9 cellular contexts compared by ENCODE assay signal in genomic region chr11:12195773-12196172, GRCh38.
A peak's percentile ranks its signal among the peaks of the same experiment; 100 is the strongest.
DNase-seq lines count a peak whose midpoint lies in the region; ATAC-seq, FAIRE-seq and TF ChIP-seq lines count a peak whose summit lies in the region.
"Had no signal": no experiment of that assay in that cellular context is flagged by ENCODE, and none has a peak within 500 bp of the region (broad histone marks: within the 10 kb centered on the region; RNA-seq: fewer than 3 reads in every experiment).

No MANE protein-coding gene starts in this region.

- TF ChIP-seq CTCF in CD4-positive, alpha-beta T cell (IDR thresholded peaks at IDR 0.05), result no peak
- no peak for TF ChIP-seq CTCF in NB4 (IDR thresholded peaks at IDR 0.05; ENCODE audit: low read depth, low read length)
- TF ChIP-seq CTCF in GM12878 (IDR thresholded peaks at IDR 0.05 in 2 of 3, conservative IDR thresholded peaks at IDR 0.05 in 1 of 3; ENCODE audit: control insufficient read depth in 2 of 3, extremely low read depth in 1 of 3, insufficient read depth in 1 of 3, low read depth in 3 of 3, low read length in 3 of 3), result no peak

- no peaks in the 10 kb centered on the region for H3K27me3 ChIP-seq in CD4-positive, alpha-beta T cell (ENCODE audit: control insufficient read depth, insufficient read depth, low read length)
- H3K27me3 ChIP-seq in GM12878 (replicated peaks in 1 of 2; ENCODE audit: control insufficient read depth in 2 of 2, insufficient read depth in 2 of 2, low read length in 1 of 2), result no peaks in the 10 kb centered on the region

- BruUV-seq in GM12878 (replicated peaks; lab: Mats Ljungman, UMichigan), result no TSS peak

- in situ Hi-C loops in GM12878 (cut with MboI), result no loop called here

- no peak for TF ChIP-seq RAD21 in GM12878 (IDR thresholded peaks at IDR 0.05; ENCODE audit: insufficient read depth, low read depth, low read length)

- FAIRE-seq in GM12878 (lab: Jason Lieb, UNC), result peak; percentile 81

- peaks cover 83% of the 10 kb centered on the region for H3K4me1 Mint-ChIP-seq in CD4-positive, alpha-beta T cell (ENCODE audit: low read depth)

- H2AFZ ChIP-seq in GM12878 (ENCODE audit: control insufficient read depth, low read depth, low read length), result peak overlapping the region; percentile 69

- H3K4me2 ChIP-seq in GM12878 (ENCODE audit: control insufficient read depth, insufficient read depth), result peak overlapping the region; percentile 68; the same call in 1 of the 2 replicates

- peaks cover 26% of the 10 kb centered on the region for H3K4me1 ChIP-seq in GM12878 (ENCODE audit: control insufficient read depth, insufficient read depth, low read length)

- H3K9me3 Mint-ChIP-seq in CD4-positive, alpha-beta T cell, result no peaks in the 10 kb centered on the region

- H3K27me3 Mint-ChIP-seq in CD4-positive, alpha-beta T cell, result no peaks in the 10 kb centered on the region

- H3K9ac ChIP-seq in GM12878 (ENCODE audit: control insufficient read depth, insufficient read depth, low read length), result no peak overlapping the region

- CTCF ChIA-PET in CD4-positive, alpha-beta T cell (lab: Charles Lee), result interaction anchor here (0.6 to 1.6 kb wide), 2 partner anchors 21 to 56 kb away, joined by 3 read pairs; no protein-coding TSS in a partner anchor
- CTCF ChIA-PET in GM12878 (lab: Yijun Ruan, JAX), result interaction anchor here (1.3 to 2.8 kb wide), 3 partner anchors 12 to 40 kb away, joined by 4 to 7 read pairs (median 4); no protein-coding TSS in a partner anchor

- POLR2A ChIA-PET in CD4-positive, alpha-beta T cell (lab: Charles Lee), result interaction anchor here (0.6 to 8.7 kb wide), 13 partner anchors 11 to 1387 kb away, joined by 3 to 69 read pairs (median 5); partner anchors contain the start of gene EIF4G2
- POLR2A ChIA-PET in GM12878 (lab: Charles Lee), result no interaction called here

- no peak for TF ChIP-seq EP300 in GM12878 (IDR thresholded peaks at IDR 0.05; ENCODE audit: borderline replicate concordance in 1 of 2, control insufficient read depth in 1 of 2, low read depth in 2 of 2, low read length in 2 of 2)

- no peaks in the 10 kb centered on the region for H4K20me1 ChIP-seq in GM12878 (ENCODE audit: control insufficient read depth, insufficient read depth)

- peak overlapping the region; percentile 75 for H3K27ac ChIP-seq in CD4-positive, alpha-beta T cell (ENCODE audit: low read depth, low read length)
- peak overlapping the region; percentile 44 for H3K27ac ChIP-seq in GM12878 (ENCODE audit: control insufficient read depth, insufficient read depth)
- H3K27ac ChIP-seq: SK-N-MC had no signal

- RAD21 ChIA-PET in GM12878 (lab: Charles Lee; ENCODE audit: unreplicated experiment), result no interaction called here

- peak overlapping the region; percentile 89 for H3K27ac Mint-ChIP-seq in CD4-positive, alpha-beta T cell

- no peaks in the 10 kb centered on the region for H3K36me3 Mint-ChIP-seq in CD4-positive, alpha-beta T cell (ENCODE audit: low read depth)

- intact Hi-C loops in CD4-positive, alpha-beta T cell (cut with DNase I, micrococcal nuclease), result loop anchor here in 1 of 2 experiments (1.0 to 5.0 kb wide), 3 partner anchors 29 to 83 kb away; partner anchors contain the start of gene MICAL2
- intact Hi-C loops in GM12878 (cut with micrococcal nuclease; ENCODE audit: unreplicated experiment), result no loop called here

- H3K4me3 Mint-ChIP-seq in CD4-positive, alpha-beta T cell, result peak overlapping the region; percentile 77

- H3K4me3 ChIP-seq in NB4 (ENCODE audit: low read depth, low read length) (no peak overlapping the region), GM12878 (no peak overlapping the region; the same call in 1 of the 2 replicates)
- H3K4me3 ChIP-seq: SK-N-MC had no signal

- peak; percentile 21 to 61 (median 30) for DNase-seq in CD4-positive, alpha-beta T cell
- DNase-seq in NB4 (ENCODE audit: low read depth), result peak; percentile 42
- no peak for DNase-seq in GM12878 (ENCODE audit: low read depth, low spot score)
- no peak for DNase-seq in AG08395 (ENCODE audit: low spot score)
- no peak for DNase-seq in NCI-H446 (lab: John Stamatoyannopoulos, UW)
- DNase-seq in NCI-H2196 treated with DMSO at 0.1 percent for 48 hours (lab: John Stamatoyannopoulos, UW; ENCODE audit: unreplicated experiment), result no peak

- no peaks in the 10 kb centered on the region for H3K9me3 ChIP-seq in CD4-positive, alpha-beta T cell (ENCODE audit: control insufficient read depth, low read length)
- H3K9me3 ChIP-seq in GM12878 (replicated peaks; ENCODE audit: control insufficient read depth, insufficient read depth, low read length), result no peaks in the 10 kb centered on the region

- WGBS in GM12878 (ENCODE audit: insufficient coverage, insufficient replicate concordance, low lambda C conversion rate, missing lambda C conversion rate), result 44% methylated on average over 5 of the region's 5 CpGs

- H3K36me3 ChIP-seq in GM12878 (ENCODE audit: control insufficient read depth in 2 of 2, insufficient read depth in 2 of 2, low read length in 1 of 2), result no peaks in the 10 kb centered on the region

- ATAC-seq in CD4-positive, alpha-beta T cell (ENCODE audit: poor library complexity), result peak; percentile 77
- ATAC-seq in GM21526 (IDR thresholded peaks at IDR 0.05; ENCODE audit: low FRiP score, unreplicated experiment), result peak; percentile 78
- peak; percentile 82 for ATAC-seq in GM12878
- no peak for ATAC-seq in esophagus mucosa

- no peaks in the 10 kb centered on the region for H3K79me2 ChIP-seq in GM12878 (ENCODE audit: control insufficient read depth, insufficient read depth, low read length)

- SMC1A ChIA-PET in GM12878 (lab: Charles Lee; ENCODE audit: uncharacterized antibody, unreplicated experiment), result interaction anchor here (0.9 to 1.8 kb wide), 3 partner anchors 17 to 73 kb away, joined by 3 to 7 read pairs (median 3); no protein-coding TSS in a partner anchor

- TF ChIP-seq POLR2A in NB4 (IDR thresholded peaks at IDR 0.05; ENCODE audit: extremely low read depth, insufficient read length) (no peak), GM12878 (IDR thresholded peaks at IDR 0.05; ENCODE audit: low read depth, low read length) (no peak)

TF ChIP-seq in GM12878, 131 proteins besides CTCF, POLR2A, EP300 and RAD21 (continues in another document):
- TF ChIP-seq NRF1 (conservative IDR thresholded peaks at IDR 0.05; ENCODE audit: low read depth, low read length) (no peak), ZNF274 (IDR thresholded peaks at IDR 0.05; ENCODE audit: insufficient read depth, insufficient read length) (no peak), ZNF622 (IDR thresholded peaks at IDR 0.05) (no peak), PML (IDR thresholded peaks at IDR 0.05; ENCODE audit: low read length) (no peak), ZBTB4 (CRISPR knock-in tag; IDR thresholded peaks at IDR 0.05) (no peak), MXI1 (IDR thresholded peaks at IDR 0.05; ENCODE audit: low read depth, low read length) (no peak), SMARCA5 (IDR thresholded peaks at IDR 0.05) (no peak), SUPT20H (IDR thresholded peaks at IDR 0.05; ENCODE audit: borderline replicate concordance, control insufficient read depth, low read depth, low read length) (no peak), NFYA (IDR thresholded peaks at IDR 0.05; ENCODE audit: borderline replicate concordance, low read depth, low read length) (no peak), POLR2AphosphoS2 (IDR thresholded peaks at IDR 0.05; ENCODE audit: low read depth, low read length) (no peak), LARP7 (IDR thresholded peaks at IDR 0.05) (no peak), SMAD1 (IDR thresholded peaks at IDR 0.05; ENCODE audit: low read depth, partially characterized antibody) (no peak), TBL1XR1 (IDR thresholded peaks at IDR 0.05; ENCODE audit: low read depth, low read length) (no peak), RUNX3 (IDR thresholded peaks at IDR 0.05; ENCODE audit: low read length) (peak; percentile 81), SP1 (IDR thresholded peaks at IDR 0.05; ENCODE audit: low read depth, low read length) (peak; percentile 22), RCOR1 (conservative IDR thresholded peaks at IDR 0.05; ENCODE audit: low read depth, low read length) (no peak), MEF2A (IDR thresholded peaks at IDR 0.05; ENCODE audit: insufficient read depth, low read depth, low read length) (no peak)
- TF ChIP-seq, protein P1, sequence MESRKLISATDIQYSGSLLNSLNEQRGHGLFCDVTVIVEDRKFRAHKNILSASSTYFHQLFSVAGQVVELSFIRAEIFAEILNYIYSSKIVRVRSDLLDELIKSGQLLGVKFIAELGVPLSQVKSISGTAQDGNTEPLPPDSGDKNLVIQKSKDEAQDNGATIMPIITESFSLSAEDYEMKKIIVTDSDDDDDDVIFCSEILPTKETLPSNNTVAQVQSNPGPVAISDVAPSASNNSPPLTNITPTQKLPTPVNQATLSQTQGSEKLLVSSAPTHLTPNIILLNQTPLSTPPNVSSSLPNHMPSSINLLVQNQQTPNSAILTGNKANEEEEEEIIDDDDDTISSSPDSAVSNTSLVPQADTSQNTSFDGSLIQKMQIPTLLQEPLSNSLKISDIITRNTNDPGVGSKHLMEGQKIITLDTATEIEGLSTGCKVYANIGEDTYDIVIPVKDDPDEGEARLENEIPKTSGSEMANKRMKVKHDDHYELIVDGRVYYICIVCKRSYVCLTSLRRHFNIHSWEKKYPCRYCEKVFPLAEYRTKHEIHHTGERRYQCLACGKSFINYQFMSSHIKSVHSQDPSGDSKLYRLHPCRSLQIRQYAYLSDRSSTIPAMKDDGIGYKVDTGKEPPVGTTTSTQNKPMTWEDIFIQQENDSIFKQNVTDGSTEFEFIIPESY (IDR thresholded peaks at IDR 0.05), result no peak

Comparison
In these comparisons a context has a peak if more than half of its experiments do, and no peak if none do; other contexts are left out.
1. DNase-seq: peak in CD4-positive, alpha-beta T cell (10 of 10) and NB4 (single experiment); none in GM12878 (single experiment), AG08395 (single experiment), NCI-H446 (0 of 2) and NCI-H2196 treated with DMSO at 0.1 percent for 48 hours (single experiment).